Comparison of ENCODE assay signal across 8 cellular contexts in the genomic region with DNA sequence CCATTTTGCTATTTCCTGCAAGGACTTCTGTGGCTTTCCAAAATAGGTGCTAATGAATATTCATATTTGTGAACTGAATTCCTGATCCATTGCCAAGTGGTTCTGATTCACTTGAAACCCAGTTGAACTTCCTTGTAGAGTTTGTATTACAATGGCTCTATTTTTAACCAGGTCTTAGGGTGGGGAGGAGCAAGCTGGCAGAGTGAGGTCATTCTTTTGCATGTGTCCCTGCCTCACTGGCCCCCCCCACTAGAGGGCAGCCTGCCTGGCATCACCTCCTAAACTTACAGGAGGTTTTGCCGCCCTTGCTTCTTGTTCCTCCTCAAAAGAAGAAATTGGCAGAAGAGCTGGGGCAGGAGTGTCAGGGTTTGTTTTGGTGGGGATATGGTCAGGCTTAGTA. TPM values are rescaled to one million over a fixed set of nuclear protein-coding genes. Genes with fewer than 3 reads are reported as not detected.
DNase-seq lines count a peak whose midpoint lies in the region; ATAC-seq and TF ChIP-seq lines count a peak whose summit lies in the region.

No MANE protein-coding gene starts in this region.

- ATAC-seq in GM18505 (IDR thresholded peaks at IDR 0.05; ENCODE audit: unreplicated experiment) (peak; percentile 50), HG03108 (IDR thresholded peaks at IDR 0.05; ENCODE audit: unreplicated experiment) (no peak), HG02884 (IDR thresholded peaks at IDR 0.05; ENCODE audit: unreplicated experiment) (no peak)
- peak; percentile 67 to 69 for ATAC-seq in activated CD4-positive, CD25-positive, alpha-beta regulatory T cell treated with anti-CD3 and anti-CD28 coated beads, Interleukin-2, amount 50 U/mL, for 24 hours

- DNase-seq in Kasumi-1 (lab: John Stamatoyannopoulos, UW) (peak; percentile 56 to 69), dermis blood vessel endothelial cell (peak; percentile 78), tibial nerve (ENCODE audit: low spot score in 2 of 2) (peak in 1 of 2 donors; percentile 58)

- H3K27me3 ChIP-seq in muscle layer of duodenum (ENCODE audit: low read depth, low read length) = no peaks in the 10 kb centered on the region
- no peaks in the 10 kb centered on the region for H3K27me3 ChIP-seq in tibial nerve

- H3K4me1 ChIP-seq in muscle layer of duodenum (ENCODE audit: control insufficient read depth in 1 of 2, insufficient read depth in 2 of 2, low read length in 2 of 2) (peaks cover 0 to 4% of the 10 kb centered on the region in 2 donors), tibial nerve (peaks cover 0 to 11% (median 2%) of the 10 kb centered on the region in 4 donors)

- TF ChIP-seq POLR2A in GM18505 (IDR thresholded peaks at IDR 0.05; ENCODE audit: borderline replicate concordance, extremely low read depth, insufficient read depth, insufficient read length) = no peak
- no peak for TF ChIP-seq POLR2A in tibial nerve (IDR thresholded peaks at IDR 0.05)

- H3K9me3 ChIP-seq in muscle layer of duodenum (ENCODE audit: control insufficient read depth in 1 of 2, low read length in 2 of 2) (no peaks in the 10 kb centered on the region), tibial nerve (no peaks in the 10 kb centered on the region)

- no peak for TF ChIP-seq EP300 in tibial nerve (IDR thresholded peaks at IDR 0.05)

- WGBS in tibial nerve, 2 donors = 52 to 59% methylated on average over 1 of the region's 1 CpG

- H3K27ac ChIP-seq in muscle layer of duodenum (ENCODE audit: low read length) (peak overlapping the region; percentile 60), tibial nerve (no peak overlapping the region)

- H3K4me3 ChIP-seq in muscle layer of duodenum (ENCODE audit: low read depth in 1 of 2, low read length in 2 of 2) (no peak overlapping the region), tibial nerve (no peak overlapping the region)

- TF ChIP-seq CTCF in tibial nerve (IDR thresholded peaks at IDR 0.05) = peak; percentile 16 to 32 (median 28)

- H3K36me3 ChIP-seq in muscle layer of duodenum (ENCODE audit: control insufficient read depth in 1 of 2, insufficient read depth in 2 of 2, low read length in 2 of 2) (no peaks in the 10 kb centered on the region), tibial nerve (no peaks in the 10 kb centered on the region)

RNA-seq across cellular contexts. Expression of a gene that starts 10.5 kb away (rescaled TPM):
- 0.51 TPM in 1 of 2 replicates, not detected in the other for total RNA-seq in dermis blood vessel endothelial cell
- 1 to 10 TPM in 1 of 4 donors, not detected in 3; 1.3 TPM for total RNA-seq in tibial nerve

Comparison
In these comparisons a context has a peak if more than half of its experiments do, and no peak if none do; other contexts are left out.
1. ATAC-seq: peak in GM18505 (single experiment) and activated CD4-positive, CD25-positive, alpha-beta regulatory T cell treated with anti-CD3 and anti-CD28 coated beads, Interleukin-2, amount 50 U/mL, for 24 hours (2 of 2); none in HG03108 (single experiment) and HG02884 (single experiment).